ENCODE assay signal across 21 cellular contexts in genomic region chr2:98477506-98477905, GRCh38. TPM values are rescaled to one million over a fixed set of nuclear protein-coding genes. Genes with fewer than 3 reads are reported as not detected.
DNase-seq lines count a peak whose midpoint lies in the region; ATAC-seq, FAIRE-seq and TF ChIP-seq lines count a peak whose summit lies in the region.
"Had no signal": no experiment of that assay in that cellular context is flagged by ENCODE, and none has a peak within 500 bp of the region (broad histone marks: within the 10 kb centered on the region; RNA-seq: fewer than 3 reads in every experiment).

No MANE protein-coding gene starts in this region.

- H3K4me3 ChIP-seq in GM23338, result no peak overlapping the region
- H3K4me3 ChIP-seq in HepG2 (replicated peaks in 1 of 3; ENCODE audit: insufficient read depth in 1 of 3, low read depth in 2 of 3, low read length in 3 of 3), result no peak overlapping the region
- H3K4me3 ChIP-seq: left ventricle myocardium inferior, right lobe of liver, upper lobe of left lung had no signal

- no peak for TF ChIP-seq POLR2A in HepG2 (IDR thresholded peaks at IDR 0.05; ENCODE audit: insufficient read depth in 1 of 2, low read depth in 2 of 2, low read length in 2 of 2)

- no peaks in the 10 kb centered on the region for H3K27me3 Mint-ChIP-seq in activated CD4-positive, alpha-beta T cell treated with anti-CD3 and anti-CD28 coated beads for 36 hours
- H3K27me3 Mint-ChIP-seq in GM23338 (ENCODE audit: insufficient read depth, low read depth, poor library complexity) (peaks cover 6% of the 10 kb centered on the region), natural killer cell (ENCODE audit: low read depth in 2 of 2) (no peaks in the 10 kb centered on the region), HFFc6 (ENCODE audit: insufficient read depth) (no peaks in the 10 kb centered on the region; the same call in none of the 2 replicates)
- no peaks in the 10 kb centered on the region for H3K27me3 Mint-ChIP-seq in activated naive CD8-positive, alpha-beta T cell treated with anti-CD3 and anti-CD28 coated beads for 36 hours

- H3K36me3 ChIP-seq in GM23338 (ENCODE audit: insufficient read depth) (no peaks in the 10 kb centered on the region), HepG2 (replicated peaks in 1 of 2; ENCODE audit: control insufficient read depth in 1 of 2, insufficient read depth in 2 of 2, low read length in 2 of 2) (no peaks in the 10 kb centered on the region; a peak in 1 of 5 replicates)
- H3K36me3 ChIP-seq: left ventricle myocardium inferior, right lobe of liver, upper lobe of left lung had no signal

- H3F3A ChIP-seq in GM23338 (replicated peaks; ENCODE audit: low read depth), result no peaks in the 10 kb centered on the region

- no peaks in the 10 kb centered on the region for H3K9me3 Mint-ChIP-seq in activated CD4-positive, alpha-beta T cell treated with anti-CD3 and anti-CD28 coated beads for 36 hours (ENCODE audit: low read depth)
- H3K9me3 Mint-ChIP-seq in GM23338, result no peaks in the 10 kb centered on the region
- no peaks in the 10 kb centered on the region for H3K9me3 Mint-ChIP-seq in activated naive CD8-positive, alpha-beta T cell treated with anti-CD3 and anti-CD28 coated beads for 36 hours
- H3K9me3 Mint-ChIP-seq in natural killer cell, result no peaks in the 10 kb centered on the region
- H3K9me3 Mint-ChIP-seq in HFFc6, result no peaks in the 10 kb centered on the region

- H2AFZ ChIP-seq in GM23338, result no peak overlapping the region
- H2AFZ ChIP-seq in HepG2 (ENCODE audit: low read length), result no peak overlapping the region

- H3K9ac ChIP-seq in HepG2 (ENCODE audit: insufficient read depth, low read depth, low read length), result no peak overlapping the region
- H3K9ac ChIP-seq: SK-N-SH had no signal

- no peak overlapping the region for H3K4me2 ChIP-seq in GM23338
- no peak overlapping the region for H3K4me2 ChIP-seq in HepG2 (ENCODE audit: low read depth, low read length)
- H3K4me2 ChIP-seq: SK-N-SH had no signal

- H3K79me2 ChIP-seq in GM23338 (replicated peaks; ENCODE audit: insufficient read depth) (peaks cover 61% of the 10 kb centered on the region), HepG2 (ENCODE audit: insufficient read depth, low read length) (no peaks in the 10 kb centered on the region)

- TF ChIP-seq CTCF in GM23338 (conservative IDR thresholded peaks at IDR 0.05; ENCODE audit: low read depth in 2 of 2) (no peak), natural killer cell (IDR thresholded peaks at IDR 0.05) (no peak), HFFc6 (IDR thresholded peaks at IDR 0.05) (no peak), HepG2 (CRISPR knock-in tag; IDR thresholded peaks at IDR 0.05) (no peak)

- H3K27me3 ChIP-seq in GM23338 (ENCODE audit: insufficient read depth), result no peaks in the 10 kb centered on the region
- H3K27me3 ChIP-seq in HepG2 (ENCODE audit: control insufficient read depth in 1 of 2, insufficient read depth in 2 of 2, low read length in 2 of 2), result no peaks in the 10 kb centered on the region
- H3K27me3 ChIP-seq: right lobe of liver, upper lobe of left lung had no signal

- peaks cover 97% of the 10 kb centered on the region for H3K4me1 Mint-ChIP-seq in activated CD4-positive, alpha-beta T cell treated with anti-CD3 and anti-CD28 coated beads for 36 hours
- H3K4me1 Mint-ChIP-seq in GM23338 (peaks cover 68% of the 10 kb centered on the region), natural killer cell (peaks cover 96 to 99% of the 10 kb centered on the region in 2 donors), HFFc6 (ENCODE audit: low read depth) (peaks cover 23% of the 10 kb centered on the region)
- peaks cover 99% of the 10 kb centered on the region for H3K4me1 Mint-ChIP-seq in activated naive CD8-positive, alpha-beta T cell treated with anti-CD3 and anti-CD28 coated beads for 36 hours

- no peak for TF ChIP-seq RAD21 in HepG2 (CRISPR knock-in tag; IDR thresholded peaks at IDR 0.05)

- peak overlapping the region; percentile 85 for H3K27ac Mint-ChIP-seq in activated CD4-positive, alpha-beta T cell treated with anti-CD3 and anti-CD28 coated beads for 36 hours
- H3K27ac Mint-ChIP-seq in GM23338, result 0 out of 2 replicates have a peak overlapping the region, but pooled peaks have one; percentile 80
- peak overlapping the region; percentile 93 for H3K27ac Mint-ChIP-seq in activated naive CD8-positive, alpha-beta T cell treated with anti-CD3 and anti-CD28 coated beads for 36 hours
- H3K27ac Mint-ChIP-seq in natural killer cell, result peak overlapping the region; percentile 98 to 99
- no peak overlapping the region for H3K27ac Mint-ChIP-seq in HFFc6

- intact Hi-C loops in activated CD4-positive, alpha-beta T cell treated with anti-CD3 and anti-CD28 coated beads for 36 hours (cut with DNase I, micrococcal nuclease), result no loop called here
- intact Hi-C loops in natural killer cell (cut with micrococcal nuclease) (loop anchor here (5.0 kb wide), 1 partner anchor 65 kb away; no protein-coding TSS in a partner anchor), HepG2 (cut with micrococcal nuclease; ENCODE audit: unreplicated experiment) (no loop called here)

- H4K20me1 ChIP-seq in GM23338 (replicated peaks; ENCODE audit: insufficient read depth), result peaks cover 21% of the 10 kb centered on the region; the same call in 1 of the 2 replicates
- H4K20me1 ChIP-seq in HepG2 (ENCODE audit: insufficient read depth, low read length), result no peaks in the 10 kb centered on the region

- WGBS in HepG2 (ENCODE audit: low lambda C conversion rate), result 87% methylated on average over 5 of the region's 5 CpGs

- no peak for TF ChIP-seq EP300 in HepG2 (IDR thresholded peaks at IDR 0.05; ENCODE audit: low read depth in 2 of 2, low read length in 2 of 2)
- no peak for TF ChIP-seq EP300 in HepG2 (CRISPR knock-in tag; IDR thresholded peaks at IDR 0.05; ENCODE audit: borderline replicate concordance)

- BruUV-seq in HepG2 (replicated peaks; lab: Mats Ljungman, UMichigan), result no TSS peak

- no peak for DNase-seq in activated CD4-positive, alpha-beta T cell treated with anti-CD3 and anti-CD28 coated beads for 36 hours
- no peak for DNase-seq in activated CD4-positive, alpha-beta T cell treated with anti-CD3 and anti-CD28 coated beads for 4 hours
- no peak for DNase-seq in GM23338 (ENCODE audit: low spot score)
- DNase-seq in activated naive CD8-positive, alpha-beta T cell treated with anti-CD3 and anti-CD28 coated beads for 36 hours, result no peak
- DNase-seq in natural killer cell, result no peak
- DNase-seq in NCI-H526 treated with DMSO at 0.1 percent for 48 hours (lab: John Stamatoyannopoulos, UW), result no peak
- no peak for DNase-seq in HFFc6
- no peak for DNase-seq in HepG2 (ENCODE audit: low spot score)
- DNase-seq: activated T-cell treated with anti-CD3 and anti-CD28 coated beads, Interleukin-2, amount 50 U/mL, for 48 hours; DMS153; effector memory CD4-positive, alpha-beta T cell; glutamatergic neuron; left ventricle myocardium inferior; NCI-H1092; NCI-H2081; RPMI8226; SK-N-SH; stimulated activated naive CD4-positive, alpha-beta T cell treated with Interleukin-2 at 50 U/mL for 16 hours; upper lobe of left lung had no signal

- ATAC-seq in activated CD4-positive, alpha-beta T cell treated with anti-CD3 and anti-CD28 coated beads for 36 hours, result no peak
- ATAC-seq in GM23338, result no peak
- ATAC-seq in natural killer cell, result no peak
- no peak for ATAC-seq in HepG2
- ATAC-seq: right lobe of liver had no signal

- POLR2A ChIA-PET in activated CD4-positive, alpha-beta T cell treated with anti-CD3 and anti-CD28 coated beads for 36 hours (lab: Charles Lee), result no interaction called here
- POLR2A ChIA-PET in HepG2 (lab: Yijun Ruan, JAX), result no interaction called here

- no peak overlapping the region for H3K27ac ChIP-seq in GM23338 (ENCODE audit: low read depth)
- no peak overlapping the region for H3K27ac ChIP-seq in HepG2 (ENCODE audit: extremely low read length, insufficient read depth, low read length)
- H3K27ac ChIP-seq: left ventricle myocardium inferior, right lobe of liver, upper lobe of left lung had no signal

- no peaks in the 10 kb centered on the region for H3K9me2 ChIP-seq in GM23338 (ENCODE audit: insufficient read depth)
- H3K9me2 ChIP-seq: SK-N-SH had no signal

- CTCF ChIA-PET in activated CD4-positive, alpha-beta T cell treated with anti-CD3 and anti-CD28 coated beads for 36 hours (lab: Charles Lee), result interaction anchor here (0.6 to 1.3 kb wide), 2 partner anchors 10 to 11 kb away, joined by 3 to 4 read pairs; no protein-coding TSS in a partner anchor
- CTCF ChIA-PET in HepG2 (lab: Yijun Ruan, JAX; ENCODE audit: low intra/inter-chr PET ratio, low total read pairs), result no interaction called here

- FAIRE-seq in HepG2 (lab: Jason Lieb, UNC), result no peak
- FAIRE-seq: A204.1 had no signal

- H3K4me3 Mint-ChIP-seq in activated CD4-positive, alpha-beta T cell treated with anti-CD3 and anti-CD28 coated beads for 36 hours, result no peak overlapping the region
- H3K4me3 Mint-ChIP-seq in GM23338 (no peak overlapping the region), natural killer cell (peak overlapping the region; percentile 82), HFFc6 (no peak overlapping the region)
- H3K4me3 Mint-ChIP-seq in activated naive CD8-positive, alpha-beta T cell treated with anti-CD3 and anti-CD28 coated beads for 36 hours, result peak overlapping the region; percentile 8

- H3K9me3 ChIP-seq in HepG2 (ENCODE audit: low read length), result no peaks in the 10 kb centered on the region
- H3K9me3 ChIP-seq: left ventricle myocardium inferior, right lobe of liver, SK-N-SH, upper lobe of left lung had no signal

- H3K4me1 ChIP-seq in GM23338 (ENCODE audit: insufficient read depth), result peaks cover 25% of the 10 kb centered on the region
- H3K4me1 ChIP-seq in HepG2 (ENCODE audit: insufficient read depth, low read length), result no peaks in the 10 kb centered on the region

- no peaks in the 10 kb centered on the region for H3K36me3 Mint-ChIP-seq in activated CD4-positive, alpha-beta T cell treated with anti-CD3 and anti-CD28 coated beads for 36 hours (ENCODE audit: low read depth)
- H3K36me3 Mint-ChIP-seq in GM23338 (ENCODE audit: low read depth) (no peaks in the 10 kb centered on the region), natural killer cell (no peaks in the 10 kb centered on the region), HFFc6 (ENCODE audit: low read depth) (no peaks in the 10 kb centered on the region)
- H3K36me3 Mint-ChIP-seq in activated naive CD8-positive, alpha-beta T cell treated with anti-CD3 and anti-CD28 coated beads for 36 hours, result peaks cover 15% of the 10 kb centered on the region

- in situ Hi-C loops in HepG2 (cut with HindIII; ENCODE audit: extremely low pct_ligation_motif_present, low pct_unique_long_range_greater_than_20kb), result no loop called here

RNA-seq across cellular contexts. Expression of gene INPP4A, which starts 32.8 kb away (rescaled TPM):
- 10 to 100 TPM; 29.1 to 33.0 TPM for total RNA-seq in activated CD4-positive, alpha-beta T cell treated with anti-CD3 and anti-CD28 coated beads for 36 hours
- total RNA-seq in GM23338 (2014; rRNA removed; shearing (Covaris generic)), result 36.9 and 42.3 TPM in 2 replicates
- polyA plus RNA-seq in GM23338 (2016; fragmentation: Nextera tagmentation; extraction: Ambion mirVana) (6.5 and 8.5 TPM in 2 replicates), HepG2 (2011; rRNA removed) (10.1 and 14.2 TPM in 2 replicates)
- 10 to 100 TPM; 31.6 to 31.9 TPM for total RNA-seq in activated naive CD8-positive, alpha-beta T cell treated with anti-CD3 and anti-CD28 coated beads for 36 hours
- total RNA-seq in natural killer cell (100 to 1,000 TPM; 192 to 243 (median 225) TPM), HepG2 (2016; rRNA removed; fragmentation: Illumina TruSeq; extraction: Trizol) (7.9 and 10.9 TPM in 2 replicates)
- total RNA-seq in HFFc6 (2021; fragmentation: NEBNext Ultra II Directional; extraction: Animal tissue kit (Norgen Biotek cat#: 25700)), result 10 to 100 TPM; 15.8 to 19.4 (median 18.2) TPM
- total RNA-seq in HepG2 (2016; cell fraction: cytosol; rRNA removed; fragmentation: Illumina TruSeq; extraction: Trizol; ENCODE audit: low read depth), result 1.4 and 2.1 TPM in 2 replicates
- total RNA-seq in HepG2 (2016; cell fraction: insoluble cytoplasmic fraction; rRNA removed; fragmentation: Illumina TruSeq; extraction: Trizol), result 7.9 and 10.3 TPM in 2 replicates
- total RNA-seq in HepG2 (2016; cell fraction: membrane; rRNA removed; fragmentation: Illumina TruSeq; extraction: Trizol), result 5.0 and 5.2 TPM in 2 replicates
- 15.4 and 17.5 TPM in 2 replicates for total RNA-seq in HepG2 (2016; cell fraction: nucleus; rRNA removed; fragmentation: Illumina TruSeq; extraction: Trizol)
- 6.9 and 8.5 TPM in 2 replicates for polyA plus RNA-seq in HepG2 (2011; cell fraction: cytosol; rRNA removed)
- 48.2 and 51.5 TPM in 2 replicates for polyA plus RNA-seq in HepG2 (2011; cell fraction: nucleus; rRNA removed)
- polyA plus RNA-seq in HepG2 (2012), result 7.2 and 8.8 TPM in 2 replicates
- 0.58 and 0.63 TPM in 2 replicates for polyA plus RNA-seq in HepG2 (2016; cell fraction: cytosol; fragmentation: Illumina TruSeq; extraction: Trizol; ENCODE audit: low read depth)
- polyA plus RNA-seq in HepG2 (2016; cell fraction: insoluble cytoplasmic fraction; fragmentation: Illumina TruSeq; extraction: Trizol; ENCODE audit: low read depth), result 4.8 and 5.7 TPM in 2 replicates
- 1.7 and 1.9 TPM in 2 replicates for polyA plus RNA-seq in HepG2 (2016; cell fraction: membrane; fragmentation: Illumina TruSeq; extraction: Trizol; ENCODE audit: low read depth)
- polyA plus RNA-seq in HepG2 (2016; cell fraction: nucleus; fragmentation: Illumina TruSeq; extraction: Trizol; ENCODE audit: insufficient read depth, low read depth), result 13.1 and 16.7 TPM in 2 replicates
- polyA minus RNA-seq in HepG2 (2011; rRNA and poly(A)+ RNA removed; ENCODE audit: low replicate concordance), result 53.3 and 60.1 TPM in 2 replicates
- polyA minus RNA-seq in HepG2 (2011; cell fraction: cytosol; rRNA and poly(A)+ RNA removed), result 8.1 and 11.8 TPM in 2 replicates
- polyA minus RNA-seq in HepG2 (2011; cell fraction: nucleus; rRNA and poly(A)+ RNA removed), result 56.7 and 68.1 TPM in 2 replicates

Comparison
In these comparisons a context has a peak if more than half of its experiments do, and no peak if none do; other contexts are left out.
1. H3K4me3 Mint-ChIP-seq: peak in activated naive CD8-positive, alpha-beta T cell treated with anti-CD3 and anti-CD28 coated beads for 36 hours (single experiment) and natural killer cell (single experiment); none in activated CD4-positive, alpha-beta T cell treated with anti-CD3 and anti-CD28 coated beads for 36 hours (single experiment), GM23338 (single experiment) and HFFc6 (single experiment).